Comparison of ENCODE assay signal across 20 cellular contexts in genomic region chr11:125140251-125140650, GRCh38. TPM values are rescaled to one million over a fixed set of nuclear protein-coding genes. Genes with fewer than 3 reads are reported as not detected.
"Had no signal": no experiment of that assay in that cellular context is flagged by ENCODE, and none has a peak within 500 bp of the region (broad histone marks: within the 10 kb centered on the region; RNA-seq: fewer than 3 reads in every experiment).

No MANE protein-coding gene starts in this region.

- H3K9me3 ChIP-seq: breast epithelium, esophagus squamous epithelium, left ventricle myocardium inferior, neutrophil, spleen, upper lobe of right lung had no signal

- H3K4me3 ChIP-seq: breast epithelium, esophagus squamous epithelium, left ventricle myocardium inferior, spleen, upper lobe of right lung had no signal

- H3K27ac Mint-ChIP-seq: activated CD4-positive, alpha-beta memory T cell treated with anti-CD3 and anti-CD28 coated beads for 36 hours; activated naive CD8-positive, alpha-beta T cell treated with anti-CD3 and anti-CD28 coated beads, Interleukin-2, amount 10 ng/mL, durations not matched to agents 7 days and 5 days had no signal

- DNase-seq: activated CD4-positive, alpha-beta memory T cell treated with anti-CD3 and anti-CD28 coated beads for 36 hours; activated gamma-delta T cell; activated naive CD8-positive, alpha-beta T cell treated with anti-CD3 and anti-CD28 coated beads, Interleukin-2, amount 10 ng/mL, durations not matched to agents 7 days and 5 days; activated T-cell treated with anti-CD3 and anti-CD28 coated beads, Interleukin-2, amount 50 U/mL, for 4 hours; anterior cingulate cortex; esophagus squamous epithelium; foreskin fibroblast; islet precursor cell; left ventricle myocardium inferior; mesenchymal stem cell; posterior cingulate gyrus; right cardiac atrium; spleen; stimulated activated CD4-positive, alpha-beta T cell treated with anti-CD3 and anti-CD28 coated beads, Interleukin-2, amount 100 ng/mL, for 48 hours; stimulated activated CD8-positive, alpha-beta memory T cell treated with anti-CD3 and anti-CD28 coated beads, Interleukin-4, amount 100 ng/mL, for 48 hours; stimulated activated naive CD8-positive, alpha-beta T cell treated with anti-CD3 and anti-CD28 coated beads, Interleukin-15, Interleukin-2, amounts not matched to agents 100 U/mL and 50 U/mL, for 24 hours; upper lobe of right lung had no signal

- H3K4me1 Mint-ChIP-seq: activated naive CD8-positive, alpha-beta T cell treated with anti-CD3 and anti-CD28 coated beads, Interleukin-2, amount 10 ng/mL, durations not matched to agents 7 days and 5 days had no signal

- H3K27ac ChIP-seq: breast epithelium, esophagus squamous epithelium, left ventricle myocardium inferior, neutrophil, spleen, upper lobe of right lung had no signal

- H3K36me3 Mint-ChIP-seq: activated CD4-positive, alpha-beta memory T cell treated with anti-CD3 and anti-CD28 coated beads for 36 hours; activated naive CD8-positive, alpha-beta T cell treated with anti-CD3 and anti-CD28 coated beads, Interleukin-2, amount 10 ng/mL, durations not matched to agents 7 days and 5 days had no signal

- H3K4me3 Mint-ChIP-seq: activated CD4-positive, alpha-beta memory T cell treated with anti-CD3 and anti-CD28 coated beads for 36 hours; activated naive CD8-positive, alpha-beta T cell treated with anti-CD3 and anti-CD28 coated beads, Interleukin-2, amount 10 ng/mL, durations not matched to agents 7 days and 5 days; activated T-cell treated with anti-CD3 and anti-CD28 coated beads, Interleukin-2, amount 50 U/mL, for 4 hours had no signal

- H3K9me3 Mint-ChIP-seq: activated CD4-positive, alpha-beta memory T cell treated with anti-CD3 and anti-CD28 coated beads for 36 hours; activated naive CD8-positive, alpha-beta T cell treated with anti-CD3 and anti-CD28 coated beads, Interleukin-2, amount 10 ng/mL, durations not matched to agents 7 days and 5 days; activated T-cell treated with anti-CD3 and anti-CD28 coated beads, Interleukin-2, amount 50 U/mL, for 4 hours had no signal

- H3K36me3 ChIP-seq: breast epithelium, esophagus squamous epithelium, left ventricle myocardium inferior, neutrophil, spleen, upper lobe of right lung had no signal

- H3K4me1 ChIP-seq: breast epithelium had no signal

RNA-seq across cellular contexts. Expression of gene PKNOX2, which starts 24.3 kb away (rescaled TPM):
- total RNA-seq: activated CD4-positive, alpha-beta memory T cell treated with anti-CD3 and anti-CD28 coated beads for 36 hours; activated naive CD8-positive, alpha-beta T cell treated with anti-CD3 and anti-CD28 coated beads, Interleukin-2, amount 10 ng/mL, durations not matched to agents 7 days and 5 days; dermis microvascular lymphatic vessel endothelial cell had no signal
